20 cellular contexts compared by ENCODE assay signal in the genomic region with DNA sequence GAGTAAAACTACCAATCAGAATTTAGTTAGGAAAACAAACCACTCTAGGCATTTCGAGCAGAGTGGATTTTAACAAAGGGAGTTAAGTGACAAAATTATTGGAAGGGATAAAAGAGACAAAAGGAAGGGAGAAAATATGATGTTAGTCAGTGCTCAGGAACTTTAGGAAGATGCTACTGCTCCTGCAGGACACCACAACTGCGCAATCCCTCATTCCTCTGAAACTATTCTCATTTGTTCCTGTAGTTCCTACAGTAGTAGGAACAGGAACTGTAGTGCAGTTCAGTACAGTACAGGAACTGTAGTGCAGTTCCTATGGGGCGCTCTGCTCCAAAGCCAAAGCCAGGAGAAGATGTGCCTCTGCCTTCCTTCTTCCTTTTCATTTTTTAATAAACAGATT. TPM values are rescaled to one million over a fixed set of nuclear protein-coding genes. Genes with fewer than 3 reads are reported as not detected.
"Had no signal": no experiment of that assay in that cellular context is flagged by ENCODE, and none has a peak within 500 bp of the region (broad histone marks: within the 10 kb centered on the region; RNA-seq: fewer than 3 reads in every experiment).

No MANE protein-coding gene starts in this region.

- H3K27me3 ChIP-seq: esophagus squamous epithelium, gastrocnemius medialis, heart left ventricle, hepatocyte, neutrophil, right lobe of liver, stomach, thyroid gland had no signal

- H3K27ac ChIP-seq: esophagus squamous epithelium, gastrocnemius medialis, heart left ventricle, hepatocyte, neutrophil, parathyroid adenoma, right lobe of liver, stomach, thyroid gland had no signal

- H2AFZ ChIP-seq: hepatocyte, parathyroid adenoma had no signal

- H3K4me3 ChIP-seq: esophagus squamous epithelium, gastrocnemius medialis, heart left ventricle, hepatocyte, mucosa of descending colon, right lobe of liver, stomach, thyroid gland had no signal

- H3K36me3 ChIP-seq: esophagus squamous epithelium, gastrocnemius medialis, heart left ventricle, neutrophil, right lobe of liver, stomach, thyroid gland had no signal

- H3K9ac ChIP-seq: parathyroid adenoma had no signal

- H3K4me2 ChIP-seq: hepatocyte had no signal

- H3K9me3 ChIP-seq: esophagus squamous epithelium, gastrocnemius medialis, neutrophil, right lobe of liver, thyroid gland had no signal

- DNase-seq: cortex of kidney; effector memory CD8-positive, alpha-beta T cell; erythroblast; esophagus squamous epithelium; gastrocnemius medialis; heart left ventricle; kidney; mesenchymal stem cell; mucosa of descending colon; naive B cell; right lobe of liver; stimulated activated CD4-positive, alpha-beta T cell treated with anti-CD3 and anti-CD28 coated beads, Interleukin-2, amount 100 ng/mL, for 24 hours; stimulated activated CD4-positive, alpha-beta T cell treated with anti-CD3 and anti-CD28 coated beads, Interleukin-4, amount 100 ng/mL, for 24 hours; stimulated activated naive CD4-positive, alpha-beta T cell treated with Interleukin-2 at 50 U/mL for 16 hours; stomach; thyroid gland had no signal

- H3K4me1 ChIP-seq: esophagus squamous epithelium, gastrocnemius medialis, heart left ventricle, parathyroid adenoma, right lobe of liver, stomach, thyroid gland had no signal

- H3K79me2 ChIP-seq: hepatocyte, parathyroid adenoma had no signal

RNA-seq across cellular contexts. Expression of gene MEGF10, which starts 29.9 kb away (rescaled TPM):
- total RNA-seq: natural killer cell treated with Interleukin-12 subunit alpha and Interleukin-12 subunit beta and Interleukin-15 and Interleukin-18, amount 100 ng/mL, for 72 hours had no signal
